In genomic region chr4:73729534-73730165, GRCh38 we compare ENCODE assay signal across 8 cellular contexts.
DNase-seq lines count a peak whose midpoint lies in the region; ATAC-seq lines count a peak whose summit lies in the region.

No MANE protein-coding gene starts in this region.

- peak; percentile 66 for ATAC-seq in GM19395 (IDR thresholded peaks at IDR 0.05; ENCODE audit: unreplicated experiment)
- peak; percentile 66 for ATAC-seq in HG03460 (IDR thresholded peaks at IDR 0.05; ENCODE audit: unreplicated experiment)

- DNase-seq in DMS 273 (lab: John Stamatoyannopoulos, UW; ENCODE audit: unreplicated experiment) (peak; percentile 47), NCI-H82 treated with DMSO at 0.1 percent for 48 hours (lab: John Stamatoyannopoulos, UW; ENCODE audit: unreplicated experiment) (peak; percentile 33), brain pericyte (ENCODE audit: low read depth, low spot score) (peak; percentile 59), islet precursor cell (peak; percentile 78), superior temporal gyrus (ENCODE audit: extremely low spot score) (peak; percentile 83), cerebellar nuclear complex (lab: John Stamatoyannopoulos, UW) (no peak)

Comparison
In these comparisons a context has a peak if more than half of its experiments do, and no peak if none do; other contexts are left out.
1. DNase-seq: peak in DMS 273 (single experiment), NCI-H82 treated with DMSO at 0.1 percent for 48 hours (single experiment), brain pericyte (single experiment), islet precursor cell (single experiment) and superior temporal gyrus (single experiment); none in cerebellar nuclear complex (0 of 2).